In genomic region chr7:37287093-37287492, GRCh38 we compare ENCODE assay signal across 9 cellular contexts.
DNase-seq lines count a peak whose midpoint lies in the region; ATAC-seq and TF ChIP-seq lines count a peak whose summit lies in the region.
"Had no signal": no experiment of that assay in that cellular context is flagged by ENCODE, and none has a peak within 500 bp of the region (broad histone marks: within the 10 kb centered on the region; RNA-seq: fewer than 3 reads in every experiment).

No MANE protein-coding gene starts in this region.

- H3K9me2 ChIP-seq in OCI-LY7 (ENCODE audit: insufficient read depth, low read length): no peaks in the 10 kb centered on the region

- H3K27ac ChIP-seq in OCI-LY7 (ENCODE audit: low read depth, low read length, poor library complexity, severe bottlenecking): peak overlapping the region; percentile 50
- peak overlapping the region; percentile 87 for H3K27ac ChIP-seq in temporal lobe (ENCODE audit: low read depth, low read length)
- H3K27ac ChIP-seq in heart right ventricle: peak overlapping the region in 1 of 10 donors; percentile 17

- H3K4me1 ChIP-seq in OCI-LY7 (ENCODE audit: insufficient read depth, low read length, poor library complexity, severe bottlenecking) (peaks cover 46% of the 10 kb centered on the region), heart right ventricle (peaks cover 4 to 75% (median 58%) of the 10 kb centered on the region in 9 donors)

- H3K4me1 Mint-ChIP-seq in activated naive CD8-positive, alpha-beta T cell (ENCODE audit: low read depth): peaks cover 41% of the 10 kb centered on the region
- peaks cover 22% of the 10 kb centered on the region for H3K4me1 Mint-ChIP-seq in activated naive CD8-positive, alpha-beta T cell treated with anti-CD3 and anti-CD28 coated beads for 36 hours

- no peaks in the 10 kb centered on the region for H3K9me3 Mint-ChIP-seq in activated naive CD8-positive, alpha-beta T cell (ENCODE audit: low read depth)
- H3K9me3 Mint-ChIP-seq in activated naive CD8-positive, alpha-beta T cell treated with anti-CD3 and anti-CD28 coated beads for 36 hours: peaks cover 2% of the 10 kb centered on the region
- H3K9me3 Mint-ChIP-seq: activated B cell treated with CpG ODN at 0.5 μM for 24 hours had no signal

- no peaks in the 10 kb centered on the region for H3K27me3 ChIP-seq in heart right ventricle

- H3K4me3 ChIP-seq in OCI-LY7 (ENCODE audit: low read depth, low read length, poor library complexity, severe bottlenecking) (no peak overlapping the region), heart right ventricle (no peak overlapping the region)

- intact Hi-C loops in OCI-LY7 (cut with micrococcal nuclease; ENCODE audit: unreplicated experiment) (no loop called here), heart right ventricle (cut with DNase I) (loop anchor here in 9 of 10 donors (5.0 to 10.0 kb wide), 5 partner anchors 65 to 208 kb away; partner anchors contain the start of gene ELMO1 (in 4 of the 9))

- H3K27ac Mint-ChIP-seq in activated naive CD8-positive, alpha-beta T cell: peak overlapping the region; percentile 51
- H3K27ac Mint-ChIP-seq in activated naive CD8-positive, alpha-beta T cell treated with anti-CD3 and anti-CD28 coated beads for 36 hours: no peak overlapping the region
- H3K27ac Mint-ChIP-seq: activated B cell treated with CpG ODN at 0.5 μM for 24 hours had no signal

- peak overlapping the region; percentile 69 for H3K4me2 ChIP-seq in OCI-LY7 (ENCODE audit: low read length)

- TF ChIP-seq CTCF in OCI-LY7 (conservative IDR thresholded peaks at IDR 0.05; ENCODE audit: low read length): no peak
- no peak for TF ChIP-seq CTCF in heart right ventricle (IDR thresholded peaks at IDR 0.05)

- H3K36me3 ChIP-seq in OCI-LY7 (ENCODE audit: insufficient read depth, low read length) (peaks cover 21% of the 10 kb centered on the region), heart right ventricle (no peaks in the 10 kb centered on the region)

- peaks cover 10% of the 10 kb centered on the region for H3K36me3 Mint-ChIP-seq in activated naive CD8-positive, alpha-beta T cell
- peaks cover 11% of the 10 kb centered on the region for H3K36me3 Mint-ChIP-seq in activated naive CD8-positive, alpha-beta T cell treated with anti-CD3 and anti-CD28 coated beads for 36 hours

- ATAC-seq in HG03280 (IDR thresholded peaks at IDR 0.05; ENCODE audit: unreplicated experiment) (peak; percentile 63), GM21528 (IDR thresholded peaks at IDR 0.05; ENCODE audit: low FRiP score, unreplicated experiment) (no peak), heart right ventricle (no peak)

- no peaks in the 10 kb centered on the region for H3K27me3 Mint-ChIP-seq in activated naive CD8-positive, alpha-beta T cell
- H3K27me3 Mint-ChIP-seq in activated naive CD8-positive, alpha-beta T cell treated with anti-CD3 and anti-CD28 coated beads for 36 hours: no peaks in the 10 kb centered on the region
- H3K27me3 Mint-ChIP-seq: activated B cell treated with CpG ODN at 0.5 μM for 24 hours had no signal

- CTCF ChIA-PET in OCI-LY7 (lab: Charles Lee; ENCODE audit: unreplicated experiment): interaction anchor here (1.1 to 1.2 kb wide), 2 partner anchors 11 to 46 kb away, joined by 3 to 4 read pairs; no protein-coding TSS in a partner anchor

- peaks cover 75% of the 10 kb centered on the region for H3K79me2 ChIP-seq in OCI-LY7 (ENCODE audit: insufficient read depth, low read depth, low read length)

- no peaks in the 10 kb centered on the region for H3K9me3 ChIP-seq in OCI-LY7 (ENCODE audit: low read length)
- no peaks in the 10 kb centered on the region for H3K9me3 ChIP-seq in heart right ventricle

- H2AFZ ChIP-seq in OCI-LY7 (ENCODE audit: low read length): no peak overlapping the region

- WGBS in heart right ventricle, 2 donors: 61 to 68% methylated on average over 5 of the region's 5 CpGs

- peaks cover 18% of the 10 kb centered on the region; the same call in 1 of the 2 replicates for H4K20me1 ChIP-seq in OCI-LY7 (ENCODE audit: insufficient read depth, low read length)

- DNase-seq in activated naive CD8-positive, alpha-beta T cell treated with anti-CD3 and anti-CD28 coated beads for 36 hours: no peak
- peak; percentile 52 for DNase-seq in OCI-LY7 (ENCODE audit: low spot score)
- no peak for DNase-seq in heart right ventricle
- no peak for DNase-seq in KG1 (lab: John Stamatoyannopoulos, UW)
- DNase-seq: activated B cell treated with CpG ODN at 0.5 μM for 24 hours had no signal

- no TSS peak for BruUV-seq in OCI-LY7 (replicated peaks; lab: Mats Ljungman, UMichigan)

- H3K4me3 Mint-ChIP-seq in activated naive CD8-positive, alpha-beta T cell: no peak overlapping the region
- H3K4me3 Mint-ChIP-seq in activated naive CD8-positive, alpha-beta T cell treated with anti-CD3 and anti-CD28 coated beads for 36 hours: no peak overlapping the region
- H3K4me3 Mint-ChIP-seq: activated B cell treated with CpG ODN at 0.5 μM for 24 hours had no signal

- POLR2A ChIA-PET in OCI-LY7 (lab: Charles Lee): interaction anchor here (0.7 to 0.8 kb wide), 3 partner anchors 56 to 1327 kb away, joined by 3 to 4 read pairs (median 4); no protein-coding TSS in a partner anchor
